ENCODE assay signal across 23 cellular contexts in genomic region chr20:4617484-4617883, GRCh38.
"Had no signal": no experiment of that assay in that cellular context is flagged by ENCODE, and none has a peak within 500 bp of the region (broad histone marks: within the 10 kb centered on the region; RNA-seq: fewer than 3 reads in every experiment).

No MANE protein-coding gene starts in this region.

- H3K27ac ChIP-seq: RWPE1 had no signal

- H3K4me3 ChIP-seq: MG63 had no signal

- H3K27me3 ChIP-seq: MG63 had no signal

- H3K9me3 ChIP-seq: MG63, SK-N-SH had no signal

- H3K4me2 ChIP-seq: SK-N-SH had no signal

- DNase-seq: IMR-90, Karpas-422, KG1, MG63, NCI-H1092, NCI-H1105 treated with DMSO at 0.1 percent for 48 hours, NCI-H1417 treated with DMSO at 0.1 percent for 48 hours, NCI-H146, NCI-H1694 treated with DMSO at 0.1 percent for 48 hours, NCI-H1930, NCI-H2081, NCI-H2107, NCI-H226, NCI-H446, NCI-H510A, NCI-H524 treated with DMSO at 0.1 percent for 48 hours, NCI-H69, NCI-H774, PC-3, SHP77, SK-N-SH had no signal

- H3K36me3 ChIP-seq: MG63 had no signal

- H3K9ac ChIP-seq: SK-N-SH had no signal

- ATAC-seq: Panc1, PC-3 had no signal
